Comparison of ENCODE assay signal across 9 cellular contexts in genomic region chr6:158003910-158004695, GRCh38. TPM values are rescaled to one million over a fixed set of nuclear protein-coding genes. Genes with fewer than 3 reads are reported as not detected.
DNase-seq lines count a peak whose midpoint lies in the region; ATAC-seq and TF ChIP-seq lines count a peak whose summit lies in the region.
"Had no signal": no experiment of that assay in that cellular context is flagged by ENCODE, and none has a peak within 500 bp of the region (broad histone marks: within the 10 kb centered on the region; RNA-seq: fewer than 3 reads in every experiment).

No MANE protein-coding gene starts in this region.

- H3K27ac Mint-ChIP-seq in activated CD8-positive, alpha-beta T cell treated with anti-CD3 and anti-CD28 coated beads for 36 hours, result no peak overlapping the region

- peaks cover 46% of the 10 kb centered on the region for H3K4me1 ChIP-seq in ACC112 (ENCODE audit: control insufficient read depth, insufficient read depth, low read length, unreplicated experiment)
- peaks cover 0 to 39% (median 8%) of the 10 kb centered on the region in 4 donors for H3K4me1 ChIP-seq in Peyer's patch
- peaks cover 47% of the 10 kb centered on the region for H3K4me1 ChIP-seq in osteoblast (ENCODE audit: insufficient read depth, low read length)
- H3K4me1 ChIP-seq in HAP-1, result no peaks in the 10 kb centered on the region; the same call in 1 of the 2 replicates

- no peak for TF ChIP-seq POLR2A in Peyer's patch (IDR thresholded peaks at IDR 0.05)

- POLR2A ChIA-PET in activated CD8-positive, alpha-beta T cell treated with anti-CD3 and anti-CD28 coated beads for 36 hours (lab: Charles Lee), result interaction anchor here (1.0 to 1.3 kb wide), 2 partner anchors 10 to 14 kb away, joined by 4 to 5 read pairs; no protein-coding TSS in a partner anchor

- no peaks in the 10 kb centered on the region for H3K9me3 Mint-ChIP-seq in activated CD8-positive, alpha-beta T cell treated with anti-CD3 and anti-CD28 coated beads for 36 hours
- H3K9me3 Mint-ChIP-seq: naive thymus-derived CD8-positive, alpha-beta T cell had no signal

- no peak for ATAC-seq in activated CD8-positive, alpha-beta T cell treated with anti-CD3 and anti-CD28 coated beads for 36 hours
- ATAC-seq in esophagus mucosa, result no peak

- intact Hi-C loops in activated CD8-positive, alpha-beta T cell treated with anti-CD3 and anti-CD28 coated beads for 36 hours (cut with micrococcal nuclease), result no loop called here

- in situ Hi-C loops in HAP-1 (cut with MboI; ENCODE audit: low sequenced_read_pairs), result no loop called here

- peak overlapping the region; percentile 63 for H3K4me2 ChIP-seq in osteoblast (ENCODE audit: insufficient read depth, low read length)

- CTCF ChIA-PET in activated CD8-positive, alpha-beta T cell treated with anti-CD3 and anti-CD28 coated beads for 36 hours (lab: Charles Lee), result interaction anchor here (1.0 to 3.5 kb wide), 3 partner anchors 11 to 57 kb away, joined by 3 to 16 read pairs (median 3); no protein-coding TSS in a partner anchor

- H3K79me2 ChIP-seq in ACC112 (ENCODE audit: control insufficient read depth, insufficient read depth, low read length, unreplicated experiment), result peaks cover 88% of the 10 kb centered on the region
- H3K79me2 ChIP-seq in osteoblast (ENCODE audit: insufficient read depth, low read length), result peaks cover 92% of the 10 kb centered on the region

- peaks cover 52% of the 10 kb centered on the region for H3K4me1 Mint-ChIP-seq in activated CD8-positive, alpha-beta T cell treated with anti-CD3 and anti-CD28 coated beads for 36 hours (ENCODE audit: low read depth)

- H3K4me3 Mint-ChIP-seq in activated CD8-positive, alpha-beta T cell treated with anti-CD3 and anti-CD28 coated beads for 36 hours, result no peak overlapping the region

- H3K27me3 ChIP-seq in ACC112 (ENCODE audit: insufficient read depth, low read length) (no peaks in the 10 kb centered on the region), Peyer's patch (no peaks in the 10 kb centered on the region), osteoblast (ENCODE audit: insufficient read depth, low read length) (no peaks in the 10 kb centered on the region), HAP-1 (ENCODE audit: low read depth) (no peaks in the 10 kb centered on the region)

- H3K27ac ChIP-seq in ACC112 (ENCODE audit: low read depth, low read length), result peak overlapping the region; percentile 97
- H3K27ac ChIP-seq in Peyer's patch, result peak overlapping the region; percentile 38 to 81 (median 70)
- H3K27ac ChIP-seq in epithelial cell of prostate, result peak overlapping the region; percentile 78
- peak overlapping the region; percentile 100 for H3K27ac ChIP-seq in osteoblast (ENCODE audit: low read depth, low read length)

- peaks cover 18% of the 10 kb centered on the region for H3K36me3 Mint-ChIP-seq in activated CD8-positive, alpha-beta T cell treated with anti-CD3 and anti-CD28 coated beads for 36 hours (ENCODE audit: low read depth)

- no peak overlapping the region for H2AFZ ChIP-seq in ACC112 (ENCODE audit: low read length, unreplicated experiment)
- H2AFZ ChIP-seq in osteoblast (ENCODE audit: low read length), result no peak overlapping the region

- H3K4me3 ChIP-seq in ACC112 (ENCODE audit: low read depth, low read length) (no peak overlapping the region), Peyer's patch (no peak overlapping the region), osteoblast (ENCODE audit: insufficient read depth, low read length) (peak overlapping the region; percentile 0), HAP-1 (no peak overlapping the region)

- H3K36me3 ChIP-seq in ACC112 (ENCODE audit: insufficient read depth, low read length), result no peaks in the 10 kb centered on the region
- H3K36me3 ChIP-seq in Peyer's patch, result no peaks in the 10 kb centered on the region
- H3K36me3 ChIP-seq in osteoblast (ENCODE audit: insufficient read depth, low read length), result peaks cover 17% of the 10 kb centered on the region
- no peaks in the 10 kb centered on the region for H3K36me3 ChIP-seq in HAP-1 (replicated peaks)

- DNase-seq in Peyer's patch, result no peak
- no peak for DNase-seq in epithelial cell of prostate (ENCODE audit: low read depth, low spot score)
- DNase-seq in osteoblast (ENCODE audit: insufficient read length, low spot score, missing footprints), result no peak
- no peak for DNase-seq in NCI-H345 treated with DMSO at 0.1 percent for 48 hours (lab: John Stamatoyannopoulos, UW; ENCODE audit: unreplicated experiment)
- DNase-seq in activated CD8-positive, alpha-beta T cell treated with anti-CD3 and anti-CD28 coated beads for 36 hours, result no peak
- DNase-seq in HAP-1 (ENCODE audit: low spot score in 2 of 2), result no peak

- no peaks in the 10 kb centered on the region for H3K27me3 Mint-ChIP-seq in activated CD8-positive, alpha-beta T cell treated with anti-CD3 and anti-CD28 coated beads for 36 hours
- H3K27me3 Mint-ChIP-seq: naive thymus-derived CD8-positive, alpha-beta T cell had no signal

- TF ChIP-seq CTCF in Peyer's patch (IDR thresholded peaks at IDR 0.05) (no peak), osteoblast (IDR thresholded peaks at IDR 0.05; ENCODE audit: extremely low read depth, low read depth, low read length) (no peak)
- no peak for TF ChIP-seq CTCF in activated CD8-positive, alpha-beta T cell treated with anti-CD3 and anti-CD28 coated beads for 36 hours (IDR thresholded peaks at IDR 0.05)

- H4K20me1 ChIP-seq in osteoblast (ENCODE audit: insufficient read depth, low read length), result peaks cover 4% of the 10 kb centered on the region

- H3K9me3 ChIP-seq in Peyer's patch (no peaks in the 10 kb centered on the region), osteoblast (ENCODE audit: low read depth, low read length) (no peaks in the 10 kb centered on the region), HAP-1 (no peaks in the 10 kb centered on the region)

RNA-seq across cellular contexts. Expression of gene SYNJ2, which starts 22.4 kb away (rescaled TPM):
- total RNA-seq in Peyer's patch (10 to 100 TPM; 26.8 to 47.2 (median 34.0) TPM), osteoblast (91.6 and 94.8 TPM in 2 replicates), esophagus mucosa (12.9 TPM)
- 10 to 100 TPM; 27.7 to 28.5 TPM for total RNA-seq in activated CD8-positive, alpha-beta T cell treated with anti-CD3 and anti-CD28 coated beads for 36 hours
